Comparison of ENCODE assay signal across 14 cellular contexts in genomic region chr3:177744873-177745646, GRCh38.
DNase-seq lines count a peak whose midpoint lies in the region; ATAC-seq and TF ChIP-seq lines count a peak whose summit lies in the region.
"Had no signal": no experiment of that assay in that cellular context is flagged by ENCODE, and none has a peak within 500 bp of the region (broad histone marks: within the 10 kb centered on the region; RNA-seq: fewer than 3 reads in every experiment).

No MANE protein-coding gene starts in this region.

- H3K4me3 Mint-ChIP-seq in Calu3 (ENCODE audit: low read depth, unreplicated experiment) = no peak overlapping the region
- no peak overlapping the region for H3K4me3 Mint-ChIP-seq in chondrocyte (ENCODE audit: unreplicated experiment)
- H3K4me3 Mint-ChIP-seq: effector memory CD8-positive, alpha-beta T cell; GM23338 had no signal

- no peak overlapping the region for H3K27ac Mint-ChIP-seq in Calu3 (ENCODE audit: unreplicated experiment)
- H3K27ac Mint-ChIP-seq in chondrocyte (ENCODE audit: unreplicated experiment) = peak overlapping the region; percentile 88
- H3K27ac Mint-ChIP-seq: effector memory CD8-positive, alpha-beta T cell; GM23338 had no signal

- peak; percentile 91 for ATAC-seq in left lung
- ATAC-seq in GM21717 (IDR thresholded peaks at IDR 0.05; ENCODE audit: unreplicated experiment) = no peak
- ATAC-seq in GM21447 (IDR thresholded peaks at IDR 0.05; ENCODE audit: unreplicated experiment) = no peak
- ATAC-seq: effector memory CD8-positive, alpha-beta T cell; GM23338 had no signal

- no peak overlapping the region for H3K27ac ChIP-seq in left lung

- no peaks in the 10 kb centered on the region for H3K9me3 ChIP-seq in left lung

- peaks cover 23% of the 10 kb centered on the region for H3K4me1 Mint-ChIP-seq in Calu3 (ENCODE audit: low read depth, unreplicated experiment)
- peaks cover 60% of the 10 kb centered on the region for H3K4me1 Mint-ChIP-seq in chondrocyte (ENCODE audit: low read depth)

- H3K27me3 Mint-ChIP-seq in Calu3 (ENCODE audit: unreplicated experiment) (no peaks in the 10 kb centered on the region), chondrocyte (ENCODE audit: low read depth) (no peaks in the 10 kb centered on the region)
- H3K27me3 Mint-ChIP-seq: effector memory CD8-positive, alpha-beta T cell had no signal

- no peak overlapping the region for H3K4me3 ChIP-seq in left lung
- H3K4me3 ChIP-seq: GM23338 had no signal

- no peaks in the 10 kb centered on the region for H3K27me3 ChIP-seq in left lung

- TF ChIP-seq CTCF in Calu3 (IDR thresholded peaks at IDR 0.05; ENCODE audit: unreplicated experiment) = no peak
- TF ChIP-seq CTCF in chondrocyte (IDR thresholded peaks at IDR 0.05) = no peak
- no peak for TF ChIP-seq CTCF in left lung (IDR thresholded peaks at IDR 0.05)

- peaks cover 6 to 11% of the 10 kb centered on the region in 2 donors for H3K4me1 ChIP-seq in left lung

- H3K9me3 Mint-ChIP-seq in Calu3 (ENCODE audit: low read depth, unreplicated experiment) (peaks cover 9% of the 10 kb centered on the region), chondrocyte (ENCODE audit: low read depth) (peaks cover 2% of the 10 kb centered on the region)
- H3K9me3 Mint-ChIP-seq: effector memory CD8-positive, alpha-beta T cell had no signal

- BruUV-seq in Calu3 (replicated peaks; lab: Mats Ljungman, UMichigan) = no TSS peak

- intact Hi-C loops in Calu3 (cut with micrococcal nuclease; ENCODE audit: unreplicated experiment) (no loop called here), left lung (cut with DNase I) (no loop called here)

- no peaks in the 10 kb centered on the region for H3K36me3 ChIP-seq in left lung

- DNase-seq in Calu3 (peak; percentile 37), OCI-M1 (lab: John Stamatoyannopoulos, UW) (peak; percentile 61), chondrocyte (ENCODE audit: low spot score) (no peak), left lung (peak in 1 of 2 donors; percentile 55), AG20443 (ENCODE audit: low spot score) (no peak), NCI-H146 (lab: John Stamatoyannopoulos, UW) (no peak)
- DNase-seq: effector memory CD8-positive, alpha-beta T cell; head of caudate nucleus; NCI-H1436; NCI-H69; occipital lobe had no signal

- H3K36me3 Mint-ChIP-seq in Calu3 (ENCODE audit: insufficient read depth, unreplicated experiment) (no peaks in the 10 kb centered on the region), chondrocyte (ENCODE audit: low read depth) (peaks cover 6% of the 10 kb centered on the region)

- CTCF ChIA-PET in Calu3 (lab: Charles Lee) = no interaction called here

Comparison
In these comparisons a context has a peak if more than half of its experiments do, and no peak if none do; other contexts are left out.
1. DNase-seq: peak in Calu3 (single experiment) and OCI-M1 (single experiment); none in chondrocyte (single experiment), AG20443 (single experiment) and NCI-H146 (single experiment).